Comparison of ENCODE assay signal across 8 cellular contexts in the genomic region with DNA sequence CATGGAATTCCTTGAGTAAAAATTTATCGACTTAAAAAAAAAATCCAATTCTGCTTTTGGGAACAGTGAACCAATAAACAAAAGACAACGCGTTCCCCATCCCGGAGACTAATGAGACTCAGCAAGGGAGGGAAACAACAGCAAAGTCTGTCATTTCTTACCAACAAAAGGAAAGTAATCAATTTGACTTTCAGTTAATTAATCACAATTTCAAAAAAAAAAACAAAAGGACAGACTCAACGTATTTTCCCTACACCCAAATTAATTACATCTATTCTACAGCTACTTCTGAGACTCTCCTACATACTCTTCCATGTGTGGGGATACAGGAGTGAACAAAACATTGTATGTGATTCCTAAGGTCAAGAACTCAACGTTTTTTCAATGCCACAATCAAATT. TPM values are rescaled to one million over a fixed set of nuclear protein-coding genes. Genes with fewer than 3 reads are reported as not detected.
DNase-seq lines count a peak whose midpoint lies in the region; ATAC-seq and TF ChIP-seq lines count a peak whose summit lies in the region.
"Had no signal": no experiment of that assay in that cellular context is flagged by ENCODE, and none has a peak within 500 bp of the region (broad histone marks: within the 10 kb centered on the region; RNA-seq: fewer than 3 reads in every experiment).

No MANE protein-coding gene starts in this region.

- peak overlapping the region in 2 of 3 donors; percentile 8 to 94 for H3K9ac ChIP-seq in skeletal muscle tissue (ENCODE audit: low read depth in 1 of 3, low read length in 3 of 3)

- peaks cover 16 to 21% (median 17%) of the 10 kb centered on the region in 3 donors for H3K4me1 ChIP-seq in skeletal muscle tissue (ENCODE audit: control insufficient read depth in 3 of 3, insufficient read depth in 3 of 3, low read length in 3 of 3)

- H3K9me3 ChIP-seq in WERI-Rb-1 (ENCODE audit: severe bottlenecking) (no peaks in the 10 kb centered on the region), skeletal muscle tissue (ENCODE audit: control insufficient read depth in 3 of 3, low read length in 3 of 3) (no peaks in the 10 kb centered on the region)

- H3K27ac ChIP-seq in WERI-Rb-1 (no peak overlapping the region), skeletal muscle tissue (ENCODE audit: low read depth, low read length) (no peak overlapping the region)

- H3K27ac Mint-ChIP-seq in HFFc6, result no peak overlapping the region; the same call in 1 of the 2 replicates

- peaks cover 5% of the 10 kb centered on the region for H3K27me3 Mint-ChIP-seq in HFFc6 (ENCODE audit: insufficient read depth)

- H3K4me3 Mint-ChIP-seq in HFFc6, result peak overlapping the region; percentile 98

- TF ChIP-seq CTCF in HFFc6 (IDR thresholded peaks at IDR 0.05) (no peak), WERI-Rb-1 (IDR thresholded peaks at IDR 0.05; ENCODE audit: low read depth, low read length) (no peak), fibroblast of the aortic adventitia (IDR thresholded peaks at IDR 0.05; ENCODE audit: insufficient read depth, low read length) (no peak)

- H3K36me3 ChIP-seq in WERI-Rb-1 (peaks cover 13% of the 10 kb centered on the region), skeletal muscle tissue (ENCODE audit: control insufficient read depth in 3 of 3, insufficient read depth in 3 of 3, low read length in 3 of 3) (peaks cover 0 to 2% (median 0%) of the 10 kb centered on the region in 3 donors)

- no peak for ATAC-seq in GM19351 (IDR thresholded peaks at IDR 0.05; ENCODE audit: unreplicated experiment)
- no peak for ATAC-seq in GM19397 (IDR thresholded peaks at IDR 0.05; ENCODE audit: unreplicated experiment)
- no peak for ATAC-seq in GM21529 (IDR thresholded peaks at IDR 0.05; ENCODE audit: unreplicated experiment)

- no peak for DNase-seq in HFFc6
- DNase-seq in WERI-Rb-1, result no peak
- no peak for DNase-seq in fibroblast of the aortic adventitia (ENCODE audit: low read depth)
- DNase-seq: NCI-H187 treated with DMSO at 0.1 percent for 48 hours had no signal

- no peaks in the 10 kb centered on the region for H3K9me3 Mint-ChIP-seq in HFFc6

- peaks cover 42% of the 10 kb centered on the region for H3K4me1 Mint-ChIP-seq in HFFc6 (ENCODE audit: low read depth)

- H3K4me3 ChIP-seq in WERI-Rb-1 (ENCODE audit: low read depth, low read length) (peak overlapping the region; percentile 88; the same call in 1 of the 2 replicates), fibroblast of the aortic adventitia (ENCODE audit: low read depth, low read length) (peak overlapping the region; percentile 82), skeletal muscle tissue (ENCODE audit: low read length in 3 of 3) (peak overlapping the region; percentile 23 to 84 (median 83))

- H3K27me3 ChIP-seq in WERI-Rb-1 (ENCODE audit: insufficient read depth, low read depth, severe bottlenecking), result no peaks in the 10 kb centered on the region
- no peaks in the 10 kb centered on the region for H3K27me3 ChIP-seq in skeletal muscle tissue (ENCODE audit: control insufficient read depth in 3 of 3, insufficient read depth in 3 of 3, low read length in 3 of 3)

- peaks cover 15% of the 10 kb centered on the region for H3K36me3 Mint-ChIP-seq in HFFc6 (ENCODE audit: low read depth)

RNA-seq across cellular contexts. Expression of a gene that starts 1.9 kb away (rescaled TPM):
- total RNA-seq in HFFc6 (2021; fragmentation: NEBNext Ultra II Directional; extraction: Animal tissue kit (Norgen Biotek cat#: 25700)), result 100 to 1,000 TPM; 105 to 131 (median 112) TPM
- total RNA-seq in fibroblast of the aortic adventitia (ENCODE audit: low replicate concordance) (108 and 307 TPM in 2 replicates), skeletal muscle tissue (56.4 TPM)
